In genomic region chr2:172555522-172556283, GRCh38 we compare ENCODE assay signal across 1 cellular context.
A peak's percentile ranks its signal among the peaks of the same experiment; 100 is the strongest.
TF ChIP-seq lines count a peak whose summit lies in the region.

PDK1 (plus strand) TSS chr2:172556090; CDS start chr2:172556151, 61 bp downstream.

TF ChIP-seq in HepG2, 621 proteins besides CTCF, POLR2A, EP300 and RAD21 (continued from another document and continues in another):
- TF ChIP-seq RELA (CRISPR knock-in tag; IDR thresholded peaks at IDR 0.05) (no peak), HOXD1 (CRISPR knock-in tag; IDR thresholded peaks at IDR 0.05) (peak; percentile 47; the same call in 1 of the 2 replicates), CENPBD1 (CRISPR knock-in tag; IDR thresholded peaks at IDR 0.05; ENCODE audit: borderline replicate concordance, low read depth) (no peak; the same call in 1 of the 2 replicates), NFE2L2 (IDR thresholded peaks at IDR 0.05; ENCODE audit: low read length) (no peak), ZNF549 (CRISPR knock-in tag; IDR thresholded peaks at IDR 0.05) (no peak), FOXA3 (CRISPR knock-in tag; IDR thresholded peaks at IDR 0.05) (peak; percentile 76), TOPORS (CRISPR knock-in tag; IDR thresholded peaks at IDR 0.05) (peak; percentile 51), NFIB (CRISPR knock-in tag; IDR thresholded peaks at IDR 0.05; ENCODE audit: borderline replicate concordance) (no peak), POGZ (CRISPR knock-in tag; IDR thresholded peaks at IDR 0.05) (peak; percentile 79), NFYB (CRISPR knock-in tag; IDR thresholded peaks at IDR 0.05) (no peak; the same call in 1 of the 2 replicates), SCMH1 (CRISPR knock-in tag; IDR thresholded peaks at IDR 0.05; ENCODE audit: borderline replicate concordance) (no peak), AHDC1 (CRISPR knock-in tag; IDR thresholded peaks at IDR 0.05; ENCODE audit: borderline replicate concordance) (no peak; the same call in 1 of the 2 replicates), U2AF2 (IDR thresholded peaks at IDR 0.05; ENCODE audit: low read depth, low read length) (no peak), GLMP (CRISPR knock-in tag; IDR thresholded peaks at IDR 0.05; ENCODE audit: borderline replicate concordance) (no peak), PRDM15 (CRISPR knock-in tag; IDR thresholded peaks at IDR 0.05) (peak; percentile 52; the same call in 1 of the 2 replicates), SRF (IDR thresholded peaks at IDR 0.05; ENCODE audit: low read depth, low read length) (0 out of 2 replicates have a peak, but pooled peaks have one; percentile 55), MAFK (conservative IDR thresholded peaks at IDR 0.05 in 1 of 2, IDR thresholded peaks at IDR 0.05 in 1 of 2; ENCODE audit: low read length in 2 of 2) (no peak), SNAPC4 (CRISPR knock-in tag; IDR thresholded peaks at IDR 0.05) (peak; percentile 93), FOXO1 (CRISPR knock-in tag; IDR thresholded peaks at IDR 0.05) (peak; percentile 69; the same call in 1 of the 2 replicates), RAD51 (IDR thresholded peaks at IDR 0.05; ENCODE audit: borderline replicate concordance) (no peak), POLR2G (IDR thresholded peaks at IDR 0.05; ENCODE audit: low read depth, low read length) (peak; percentile 95), SIX1 (CRISPR knock-in tag; IDR thresholded peaks at IDR 0.05; ENCODE audit: borderline replicate concordance) (peak; percentile 49; the same call in 1 of the 2 replicates), RFX3 (CRISPR knock-in tag; IDR thresholded peaks at IDR 0.05) (no peak), BRF2 (CRISPR knock-in tag; IDR thresholded peaks at IDR 0.05) (peak; percentile 91; the same call in 1 of the 2 replicates), DDIT3 (CRISPR knock-in tag; IDR thresholded peaks at IDR 0.05) (no peak; the same call in 1 of the 2 replicates), ZNF775 (CRISPR knock-in tag; IDR thresholded peaks at IDR 0.05; ENCODE audit: borderline replicate concordance) (no peak), POLR2AphosphoS2 (IDR thresholded peaks at IDR 0.05; ENCODE audit: low read depth, low read length) (peak; percentile 80; the same call in 1 of the 2 replicates), ZBED4 (CRISPR knock-in tag; IDR thresholded peaks at IDR 0.05; ENCODE audit: borderline replicate concordance) (0 out of 2 replicates have a peak, but pooled peaks have one; percentile 13), ZC3H4 (CRISPR knock-in tag; IDR thresholded peaks at IDR 0.05; ENCODE audit: borderline replicate concordance) (peak; percentile 83; the same call in 1 of the 2 replicates), TEAD3 (CRISPR knock-in tag; optimal IDR thresholded peaks at IDR 0.05; ENCODE audit: borderline replicate concordance) (peak; percentile 87), ELF4 (CRISPR knock-in tag; IDR thresholded peaks at IDR 0.05; ENCODE audit: borderline replicate concordance) (0 out of 2 replicates have a peak, but pooled peaks have one; percentile 64), CENPX (CRISPR knock-in tag; IDR thresholded peaks at IDR 0.05) (no peak), ATAD3A (CRISPR knock-in tag; IDR thresholded peaks at IDR 0.05) (no peak), HBP1 (CRISPR knock-in tag; IDR thresholded peaks at IDR 0.05; ENCODE audit: low read depth) (no peak)
